Comparison of ENCODE assay signal across 12 cellular contexts in the genomic region with DNA sequence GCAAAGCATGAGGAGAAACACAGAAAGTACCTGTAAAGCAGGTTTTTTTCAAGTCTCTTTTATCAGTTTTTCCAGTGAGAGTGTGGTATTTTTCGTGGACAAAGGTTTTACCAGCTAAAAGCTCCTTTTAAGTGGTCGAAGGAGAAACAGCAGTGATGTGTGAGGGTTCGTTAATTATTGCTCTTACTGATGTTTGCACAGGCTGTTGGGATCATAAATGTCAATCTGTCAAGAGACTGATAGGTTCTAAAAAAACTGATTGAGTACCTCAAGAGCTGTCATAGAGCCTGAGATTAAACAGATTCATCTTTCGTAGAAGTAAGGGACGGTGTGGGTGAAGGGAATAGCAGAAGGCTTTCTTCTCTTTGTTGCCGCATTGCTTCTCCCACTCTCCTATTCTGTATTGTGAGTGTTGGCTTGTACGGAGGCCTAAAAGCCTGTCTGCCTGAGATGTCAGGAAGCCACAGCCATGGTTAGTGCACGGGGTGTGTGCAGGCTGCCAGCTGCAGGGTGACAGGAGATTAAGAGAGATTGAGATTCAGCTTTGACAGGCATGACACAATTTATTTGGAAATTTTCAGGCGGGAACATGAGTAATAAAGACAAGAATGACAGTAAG.
DNase-seq lines count a peak whose midpoint lies in the region; ATAC-seq and TF ChIP-seq lines count a peak whose summit lies in the region.
"Had no signal": no experiment of that assay in that cellular context is flagged by ENCODE, and none has a peak within 500 bp of the region (broad histone marks: within the 10 kb centered on the region; RNA-seq: fewer than 3 reads in every experiment).

No MANE protein-coding gene starts in this region.

- in situ Hi-C loops in GM13976 (cut with MboI; ENCODE audit: low sequenced_read_pairs, unreplicated experiment): no loop called here

- intact Hi-C loops in left colon (cut with DNase I, micrococcal nuclease): no loop called here

- TF ChIP-seq CTCF in GM13976 (IDR thresholded peaks at IDR 0.05; ENCODE audit: borderline replicate concordance, control extremely low read depth, extremely low read depth, insufficient read depth, missing control alignments): no peak

- peak; percentile 64 for ATAC-seq in left colon
- ATAC-seq in GM19351 (IDR thresholded peaks at IDR 0.05; ENCODE audit: unreplicated experiment): no peak
- ATAC-seq in GM21423 (IDR thresholded peaks at IDR 0.05; ENCODE audit: unreplicated experiment): no peak
- ATAC-seq: CD8-positive, alpha-beta T cell; right lobe of liver had no signal

- DNase-seq in COLO668 (lab: John Stamatoyannopoulos, UW; ENCODE audit: unreplicated experiment) (peak; percentile 17), NCI-H1092 treated with DMSO at 0.1 percent for 48 hours (lab: John Stamatoyannopoulos, UW) (peak; percentile 86), SHP77 treated with DMSO at 0.1 percent for 48 hours (lab: John Stamatoyannopoulos, UW) (peak; percentile 45), left colon (no peak), SKM-1 (lab: John Stamatoyannopoulos, UW; ENCODE audit: unreplicated experiment) (no peak), GM13976 (ENCODE audit: low spot score) (no peak)
- DNase-seq: aorta; CD8-positive, alpha-beta T cell; lower lobe of right lung; right lobe of liver had no signal

Comparison
In these comparisons a context has a peak if more than half of its experiments do, and no peak if none do; other contexts are left out.
1. DNase-seq: peak in COLO668 (single experiment), NCI-H1092 treated with DMSO at 0.1 percent for 48 hours (single experiment) and SHP77 treated with DMSO at 0.1 percent for 48 hours (single experiment); none in left colon (0 of 2), SKM-1 (single experiment) and GM13976 (single experiment).